In genomic region chr1:67708606-67709005, GRCh38 we compare ENCODE assay signal across 16 cellular contexts. TPM values are rescaled to one million over a fixed set of nuclear protein-coding genes. Genes with fewer than 3 reads are reported as not detected.
DNase-seq lines count a peak whose midpoint lies in the region; ATAC-seq and TF ChIP-seq lines count a peak whose summit lies in the region.
"Had no signal": no experiment of that assay in that cellular context is flagged by ENCODE, and none has a peak within 500 bp of the region (broad histone marks: within the 10 kb centered on the region; RNA-seq: fewer than 3 reads in every experiment).

No MANE protein-coding gene starts in this region.

- no TSS peak for BruUV-seq in Calu3 (replicated peaks; lab: Mats Ljungman, UMichigan)
- no TSS peak for BruUV-seq in PC-9 (replicated peaks; lab: Mats Ljungman, UMichigan)

- H3K36me3 ChIP-seq in PC-9 (ENCODE audit: low read depth) (no peaks in the 10 kb centered on the region; the same call in 1 of the 2 replicates), psoas muscle (ENCODE audit: insufficient read depth in 1 of 2, low read depth in 1 of 2) (peaks cover 0 to 19% of the 10 kb centered on the region in 2 donors), gastroesophageal sphincter (peaks cover 0 to 27% of the 10 kb centered on the region in 2 donors)

- TF ChIP-seq CTCF in Calu3 (IDR thresholded peaks at IDR 0.05; ENCODE audit: unreplicated experiment) (no peak), PC-9 (conservative IDR thresholded peaks at IDR 0.05) (no peak), epithelial cell of esophagus (IDR thresholded peaks at IDR 0.05; ENCODE audit: insufficient read depth, low read depth, low read length, missing control alignments) (no peak), psoas muscle (IDR thresholded peaks at IDR 0.05) (no peak), gastroesophageal sphincter (IDR thresholded peaks at IDR 0.05) (no peak)

- peaks cover 22% of the 10 kb centered on the region for H3K36me3 Mint-ChIP-seq in Calu3 (ENCODE audit: insufficient read depth, unreplicated experiment)
- H3K36me3 Mint-ChIP-seq: activated naive CD8-positive, alpha-beta T cell treated with anti-CD3 and anti-CD28 coated beads for 36 hours; CD8-positive, alpha-beta T cell had no signal

- no peak for TF ChIP-seq POLR2A in gastroesophageal sphincter (IDR thresholded peaks at IDR 0.05)

- peak overlapping the region; percentile 11 for H3K27ac Mint-ChIP-seq in Calu3 (ENCODE audit: unreplicated experiment)
- H3K27ac Mint-ChIP-seq: activated CD8-positive, alpha-beta T cell treated with anti-CD3 and anti-CD28 coated beads, Interleukin-2, amount 10 ng/mL, durations not matched to agents 7 days and 5 days; activated naive CD8-positive, alpha-beta T cell treated with anti-CD3 and anti-CD28 coated beads for 36 hours; CD8-positive, alpha-beta T cell had no signal

- H3K4me3 ChIP-seq in PC-9 = no peak overlapping the region
- no peak overlapping the region for H3K4me3 ChIP-seq in epithelial cell of esophagus (ENCODE audit: low read length)
- H3K4me3 ChIP-seq in psoas muscle = no peak overlapping the region
- no peak overlapping the region for H3K4me3 ChIP-seq in gastroesophageal sphincter

- POLR2A ChIA-PET in PC-9 (lab: Charles Lee; ENCODE audit: unreplicated experiment) = interaction anchor here (0.5 to 0.7 kb wide), 2 partner anchors 24 to 139 kb away, joined by 3 to 10 read pairs; partner anchors contain the start of gene GADD45A

- TF ChIP-seq EP300 in gastroesophageal sphincter (IDR thresholded peaks at IDR 0.05) = no peak

- no peak overlapping the region for H3K4me3 Mint-ChIP-seq in Calu3 (ENCODE audit: low read depth, unreplicated experiment)
- H3K4me3 Mint-ChIP-seq: activated CD8-positive, alpha-beta T cell treated with anti-CD3 and anti-CD28 coated beads, Interleukin-2, amount 10 ng/mL, durations not matched to agents 7 days and 5 days; activated naive CD8-positive, alpha-beta T cell treated with anti-CD3 and anti-CD28 coated beads for 36 hours; CD8-positive, alpha-beta T cell; neural crest cell had no signal

- 67 to 87% (median 70%) methylated on average over 8 of the region's 8 CpGs for WGBS in psoas muscle, 3 donors
- 67% methylated on average over 2 of the region's 8 CpGs; no CpG with 5 or more reads in 1 of the 2 donors for WGBS in gastroesophageal sphincter (ENCODE audit: low coverage in 1 of 2), 2 donors

- no peaks in the 10 kb centered on the region for H4K20me1 ChIP-seq in PC-9 (ENCODE audit: insufficient read depth)

- H3F3A ChIP-seq in PC-9 (ENCODE audit: insufficient read depth, low read depth) = peaks cover under 1% of the 10 kb centered on the region

- intact Hi-C loops in Calu3 (cut with micrococcal nuclease; ENCODE audit: unreplicated experiment) = no loop called here
- intact Hi-C loops in PC-9 (cut with micrococcal nuclease; ENCODE audit: unreplicated experiment) = loop anchor here (2.0 to 10.0 kb wide), 2 partner anchors 40 to 466 kb away; no protein-coding TSS in a partner anchor
- intact Hi-C loops in psoas muscle (cut with DNase I) = no loop called here

- H3K27ac ChIP-seq in PC-9 = no peak overlapping the region
- peak overlapping the region; percentile 53 for H3K27ac ChIP-seq in psoas muscle
- H3K27ac ChIP-seq in gastroesophageal sphincter = no peak overlapping the region
- H3K27ac ChIP-seq: VCaP had no signal

- no peaks in the 10 kb centered on the region for H3K9me2 ChIP-seq in PC-9 (ENCODE audit: insufficient read depth)

- no peak overlapping the region for H3K4me2 ChIP-seq in PC-9

- H2AFZ ChIP-seq in PC-9 = no peak overlapping the region

- peak; percentile 76 to 91 (median 82) for ATAC-seq in psoas muscle
- ATAC-seq in gastroesophageal sphincter = no peak
- no peak for ATAC-seq in HG03139 (IDR thresholded peaks at IDR 0.05; ENCODE audit: unreplicated experiment)
- ATAC-seq: activated CD8-positive, alpha-beta T cell treated with anti-CD3 and anti-CD28 coated beads, Interleukin-2, amount 10 ng/mL, durations not matched to agents 7 days and 5 days; CD8-positive, alpha-beta T cell had no signal

- CTCF ChIA-PET in Calu3 (lab: Charles Lee) = interaction anchor here (1.8 kb wide), 1 partner anchor 51 kb away, joined by 6 read pairs; no protein-coding TSS in a partner anchor
- CTCF ChIA-PET in PC-9 (lab: Charles Lee) = no interaction called here

- H3K9me3 ChIP-seq in PC-9 (ENCODE audit: insufficient read depth, low read depth) (no peaks in the 10 kb centered on the region), psoas muscle (no peaks in the 10 kb centered on the region), gastroesophageal sphincter (no peaks in the 10 kb centered on the region)

- no peaks in the 10 kb centered on the region for H3K9me3 Mint-ChIP-seq in Calu3 (ENCODE audit: low read depth, unreplicated experiment)
- H3K9me3 Mint-ChIP-seq: activated naive CD8-positive, alpha-beta T cell treated with anti-CD3 and anti-CD28 coated beads for 36 hours; CD8-positive, alpha-beta T cell; neural crest cell had no signal

- peaks cover 4% of the 10 kb centered on the region; the same call in 1 of the 2 replicates for H3K79me2 ChIP-seq in PC-9 (ENCODE audit: low read depth)

- H3K27me3 Mint-ChIP-seq in Calu3 (ENCODE audit: unreplicated experiment) = no peaks in the 10 kb centered on the region
- H3K27me3 Mint-ChIP-seq: activated naive CD8-positive, alpha-beta T cell treated with anti-CD3 and anti-CD28 coated beads for 36 hours had no signal

- H3K4me1 Mint-ChIP-seq in Calu3 (ENCODE audit: low read depth, unreplicated experiment) = peaks cover 39% of the 10 kb centered on the region
- H3K4me1 Mint-ChIP-seq: activated naive CD8-positive, alpha-beta T cell treated with anti-CD3 and anti-CD28 coated beads for 36 hours had no signal

- H3K27me3 ChIP-seq in PC-9 (ENCODE audit: insufficient read depth, low read depth) (no peaks in the 10 kb centered on the region), psoas muscle (ENCODE audit: insufficient read depth in 3 of 3, low read length in 2 of 3) (no peaks in the 10 kb centered on the region), gastroesophageal sphincter (no peaks in the 10 kb centered on the region)

- H3K4me1 ChIP-seq in PC-9 (replicated peaks; ENCODE audit: insufficient read depth) = peaks cover 15% of the 10 kb centered on the region
- H3K4me1 ChIP-seq in psoas muscle = peaks cover 21% of the 10 kb centered on the region
- peaks cover 3 to 62% (median 6%) of the 10 kb centered on the region in 3 donors for H3K4me1 ChIP-seq in gastroesophageal sphincter

- DNase-seq in Calu3 (peak; percentile 58), PC-9 (peak; percentile 67 to 81), epithelial cell of esophagus (ENCODE audit: low read depth) (peak; percentile 55), psoas muscle (peak in 1 of 2 donors; percentile 24), DMS153 treated with DMSO at 0.1 percent for 48 hours (lab: John Stamatoyannopoulos, UW; ENCODE audit: unreplicated experiment) (no peak), T-helper 9 cell (no peak)
- DNase-seq: activated CD8-positive, alpha-beta T cell treated with anti-CD3 and anti-CD28 coated beads, Interleukin-2, amount 10 ng/mL, durations not matched to agents 7 days and 5 days; activated naive CD8-positive, alpha-beta T cell treated with anti-CD3 and anti-CD28 coated beads for 36 hours; CD8-positive, alpha-beta T cell; mesendoderm; NCI-H2081; NCI-H526 had no signal

RNA-seq across cellular contexts. Expression of gene GADD45A, which starts 23.6 kb away (rescaled TPM):
- total RNA-seq in Calu3 (2022) (34.0 and 35.4 TPM in 2 replicates), PC-9 (2021) (63.6 and 112 TPM in 2 replicates), psoas muscle (100 to 1,000 TPM in 3 of 4 donors, 10 to 100 TPM in 1; 93.5 to 505 (median 230) TPM), gastroesophageal sphincter (10 to 100 TPM; 58.7 to 69.9 (median 65.6) TPM)
- polyA plus RNA-seq in psoas muscle = 100 to 1,000 TPM in 2 of 3 donors, 10 to 100 TPM in 1; 88.8 to 248 (median 197) TPM

Comparison
In these comparisons a context has a peak if more than half of its experiments do, and no peak if none do; other contexts are left out.
1. DNase-seq: peak in Calu3 (single experiment), PC-9 (2 of 2) and epithelial cell of esophagus (single experiment); none in DMS153 treated with DMSO at 0.1 percent for 48 hours (single experiment) and T-helper 9 cell (single experiment).
2. ATAC-seq: peak in psoas muscle (4 of 4); none in gastroesophageal sphincter (single experiment) and HG03139 (single experiment).